Comparison of ENCODE assay signal across 1 cellular context in genomic region chr19:6276447-6276846, GRCh38.
TF ChIP-seq lines count a peak whose summit lies in the region.

No MANE protein-coding gene starts in this region.

TF ChIP-seq in K562, 482 proteins besides CTCF, POLR2A, EP300 and RAD21 (continued from another document and continues in another):
- no peak for TF ChIP-seq ZNF511 (CRISPR knock-in tag; IDR thresholded peaks at IDR 0.05)
- no peak for TF ChIP-seq SMARCA5 (IDR thresholded peaks at IDR 0.05)
- TF ChIP-seq ARID2 (IDR thresholded peaks at IDR 0.05) = no peak
- TF ChIP-seq TAF15 (IDR thresholded peaks at IDR 0.05; ENCODE audit: low read depth, low read length) = no peak
- no peak for TF ChIP-seq SP2 (IDR thresholded peaks at IDR 0.05; ENCODE audit: extremely low read depth, low read depth, low read length, poor library complexity, severe bottlenecking)
- TF ChIP-seq JUN (IDR thresholded peaks at IDR 0.05; ENCODE audit: borderline replicate concordance, low read depth, low read length) = no peak
- TF ChIP-seq JUN (CRISPR knock-in tag; IDR thresholded peaks at IDR 0.05; ENCODE audit: borderline replicate concordance) = no peak
- no peak for TF ChIP-seq RBM39 (optimal IDR thresholded peaks at IDR 0.05; ENCODE audit: low read depth, low read length)
- 0 out of 2 replicates have a peak, but pooled peaks have one; percentile 70 for TF ChIP-seq CLOCK (CRISPR knock-in tag; IDR thresholded peaks at IDR 0.05; ENCODE audit: borderline replicate concordance)
- no peak for TF ChIP-seq HSF4 (CRISPR knock-in tag; IDR thresholded peaks at IDR 0.05; ENCODE audit: borderline replicate concordance)
- TF ChIP-seq MBD2 (IDR thresholded peaks at IDR 0.05; ENCODE audit: borderline replicate concordance, low read depth) = no peak
- no peak for TF ChIP-seq ATF1 (CRISPR knock-in tag; IDR thresholded peaks at IDR 0.05)
- TF ChIP-seq ATF1 (tag; IDR thresholded peaks at IDR 0.05) = 0 out of 2 replicates have a peak, but pooled peaks have one; percentile 25
- TF ChIP-seq TCFL5 (CRISPR knock-in tag; conservative IDR thresholded peaks at IDR 0.05) = no peak
- TF ChIP-seq GABPB2 (CRISPR knock-in tag; conservative IDR thresholded peaks at IDR 0.05) = no peak
- peak; percentile 59; the same call in 1 of the 2 replicates for TF ChIP-seq JUND (IDR thresholded peaks at IDR 0.05; ENCODE audit: borderline replicate concordance, low read depth, low read length)
- peak; percentile 32; the same call in 1 of the 3 replicates for TF ChIP-seq JUND (tag; IDR thresholded peaks at IDR 0.05; ENCODE audit: borderline replicate concordance, low read depth, low read length)
- no peak for TF ChIP-seq REST (CRISPR knock-in tag; IDR thresholded peaks at IDR 0.05; ENCODE audit: low read depth)
- peak; percentile 36; the same call in 1 of the 2 replicates for TF ChIP-seq RREB1 (CRISPR knock-in tag; IDR thresholded peaks at IDR 0.05)
- no peak for TF ChIP-seq ZNF589 (CRISPR knock-in tag; IDR thresholded peaks at IDR 0.05; ENCODE audit: low read depth)
- TF ChIP-seq PHTF2 (CRISPR knock-in tag; IDR thresholded peaks at IDR 0.05) = no peak
- 0 out of 2 replicates have a peak, but pooled peaks have one; percentile 40 for TF ChIP-seq ZBTB2 (IDR thresholded peaks at IDR 0.05)
- TF ChIP-seq FOXP1 (CRISPR knock-in tag; IDR thresholded peaks at IDR 0.05) = no peak
- TF ChIP-seq CEBPG (CRISPR knock-in tag; IDR thresholded peaks at IDR 0.05) = no peak
- TF ChIP-seq CEBPG (tag; conservative IDR thresholded peaks at IDR 0.05 in 1 of 2, IDR thresholded peaks at IDR 0.05 in 1 of 2) = no peak
- peak; percentile 59 for TF ChIP-seq BCOR (IDR thresholded peaks at IDR 0.05)
- TF ChIP-seq KLF16 (IDR thresholded peaks at IDR 0.05) = no peak
- TF ChIP-seq GTF3C2 (IDR thresholded peaks at IDR 0.05; ENCODE audit: borderline replicate concordance, extremely low read depth, insufficient read length) = no peak
- TF ChIP-seq ZNF696 (CRISPR knock-in tag; conservative IDR thresholded peaks at IDR 0.05) = no peak
- no peak for TF ChIP-seq CHCHD3 (CRISPR knock-in tag; IDR thresholded peaks at IDR 0.05)
- TF ChIP-seq MCM7 (IDR thresholded peaks at IDR 0.05) = no peak
- TF ChIP-seq CBX5 (IDR thresholded peaks at IDR 0.05; ENCODE audit: borderline replicate concordance, low read depth) = no peak
- peak; percentile 82 for TF ChIP-seq HES1 (IDR thresholded peaks at IDR 0.05; ENCODE audit: low read depth)
- TF ChIP-seq ZNF12 (CRISPR knock-in tag; IDR thresholded peaks at IDR 0.05) = no peak
- no peak for TF ChIP-seq HMBOX1 (IDR thresholded peaks at IDR 0.05)
- no peak for TF ChIP-seq ZBTB11 (CRISPR knock-in tag; IDR thresholded peaks at IDR 0.05)
- TF ChIP-seq ZNF24 (IDR thresholded peaks at IDR 0.05) = no peak
- TF ChIP-seq ARID1B (IDR thresholded peaks at IDR 0.05) = peak; percentile 90
- no peak for TF ChIP-seq JUNB (CRISPR knock-in tag; conservative IDR thresholded peaks at IDR 0.05)
